Comparison of ENCODE assay signal across 20 cellular contexts in the genomic region with DNA sequence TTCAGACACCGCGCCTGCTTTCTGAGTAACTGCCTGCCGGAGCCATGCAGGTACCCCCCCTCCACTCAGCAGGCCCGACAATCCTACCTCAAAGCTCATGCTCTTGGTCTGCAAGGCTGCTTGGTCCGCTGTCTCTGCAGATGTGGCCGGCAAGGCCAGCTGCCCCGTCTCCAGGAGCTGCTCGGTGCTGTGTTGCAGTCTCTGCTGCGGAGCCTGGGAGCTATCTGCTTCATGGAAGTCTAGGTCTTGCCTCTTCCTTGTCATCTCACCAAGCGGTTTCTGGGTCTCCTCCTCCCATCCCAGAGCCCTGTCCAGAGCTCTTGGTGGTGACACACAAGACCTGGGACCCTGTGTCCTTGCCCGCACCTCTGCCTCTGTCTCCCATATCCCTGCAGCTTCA. TPM values are rescaled to one million over a fixed set of nuclear protein-coding genes. Genes with fewer than 3 reads are reported as not detected.
"Had no signal": no experiment of that assay in that cellular context is flagged by ENCODE, and none has a peak within 500 bp of the region (broad histone marks: within the 10 kb centered on the region; RNA-seq: fewer than 3 reads in every experiment).

No MANE protein-coding gene starts in this region.

- H3K9me3 ChIP-seq: ascending aorta, body of pancreas had no signal

- H3K27ac Mint-ChIP-seq: activated CD8-positive, alpha-beta T cell treated with anti-CD3 and anti-CD28 coated beads, Interleukin-2, amount 10 ng/mL, durations not matched to agents 7 days and 5 days; activated naive CD4-positive, alpha-beta T cell treated with anti-CD3 and anti-CD28 coated beads, Interleukin-2, amount 50 U/mL, for 72 hours; activated naive CD8-positive, alpha-beta T cell treated with anti-CD3 and anti-CD28 coated beads, Interleukin-2, amount 50 U/mL, for 24 hours; activated T-cell treated with anti-CD3 and anti-CD28 coated beads, Interleukin-2, amount 50 U/mL, for 24 hours; T-helper 1 cell treated with Interleukin-12 subunit alpha and Interleukin-12 subunit beta and Interleukin-4 antibody, amounts not matched to agents 30 μg/mL and 1 μg/mL, for 36 hours had no signal

- ATAC-seq: activated CD4-positive, CD25-positive, alpha-beta regulatory T cell treated with anti-CD3 and anti-CD28 coated beads, Interleukin-2, amount 50 U/mL, for 24 hours; activated CD8-positive, alpha-beta T cell treated with anti-CD3 and anti-CD28 coated beads, Interleukin-2, amount 10 ng/mL, durations not matched to agents 7 days and 5 days; activated naive CD4-positive, alpha-beta T cell treated with anti-CD3 and anti-CD28 coated beads, Interleukin-2, amount 50 U/mL, for 72 hours; activated naive CD8-positive, alpha-beta T cell treated with anti-CD3 and anti-CD28 coated beads, Interleukin-2, amount 50 U/mL, for 24 hours; body of pancreas had no signal

- H3K36me3 ChIP-seq: ascending aorta had no signal

- DNase-seq: activated CD4-positive, alpha-beta T cell treated with anti-CD3 and anti-CD28 coated beads for 4 hours; activated CD8-positive, alpha-beta memory T cell treated with anti-CD3 and anti-CD28 coated beads, Interleukin-2, amount 50 U/mL, for 48 hours; activated CD8-positive, alpha-beta T cell treated with anti-CD3 and anti-CD28 coated beads, Interleukin-2, amount 10 ng/mL, durations not matched to agents 7 days and 5 days; activated effector memory CD4-positive, alpha-beta T cell treated with anti-CD3 and anti-CD28 coated beads, Interleukin-2, amount 50 U/mL, for 16 hours; activated naive CD4-positive, alpha-beta T cell treated with Interleukin-2 at 50 U/mL for 16 hours; activated naive CD8-positive, alpha-beta T cell treated with anti-CD3 and anti-CD28 coated beads, Interleukin-2, amount 50 U/mL, for 24 hours; activated T-cell treated with anti-CD3 and anti-CD28 coated beads, Interleukin-2, amount 50 U/mL, for 24 hours; amniotic stem cell; body of pancreas; MM.1S; NCI-H1105; NCI-H1694 treated with DMSO at 0.1 percent for 48 hours; NCI-H2029 treated with DMSO at 0.1 percent for 48 hours; PC-3; SHP77 treated with DMSO at 0.1 percent for 48 hours had no signal

- H3K27me3 Mint-ChIP-seq: activated T-cell treated with anti-CD3 and anti-CD28 coated beads, Interleukin-2, amount 50 U/mL, for 24 hours had no signal

- H3K27me3 ChIP-seq: ascending aorta, body of pancreas had no signal

- H3K9me3 Mint-ChIP-seq: activated naive CD4-positive, alpha-beta T cell treated with anti-CD3 and anti-CD28 coated beads, Interleukin-2, amount 50 U/mL, for 72 hours; activated naive CD8-positive, alpha-beta T cell treated with anti-CD3 and anti-CD28 coated beads, Interleukin-2, amount 50 U/mL, for 24 hours; activated T-cell treated with anti-CD3 and anti-CD28 coated beads, Interleukin-2, amount 50 U/mL, for 24 hours; central memory CD8-positive, alpha-beta T cell; T-helper 1 cell treated with Interleukin-12 subunit alpha and Interleukin-12 subunit beta and Interleukin-4 antibody, amounts not matched to agents 30 μg/mL and 1 μg/mL, for 36 hours had no signal

- H3K4me3 Mint-ChIP-seq: activated CD8-positive, alpha-beta T cell treated with anti-CD3 and anti-CD28 coated beads, Interleukin-2, amount 10 ng/mL, durations not matched to agents 7 days and 5 days; activated naive CD8-positive, alpha-beta T cell treated with anti-CD3 and anti-CD28 coated beads, Interleukin-2, amount 50 U/mL, for 24 hours; activated T-cell treated with anti-CD3 and anti-CD28 coated beads, Interleukin-2, amount 50 U/mL, for 24 hours; central memory CD8-positive, alpha-beta T cell; T-helper 1 cell treated with Interleukin-12 subunit alpha and Interleukin-12 subunit beta and Interleukin-4 antibody, amounts not matched to agents 30 μg/mL and 1 μg/mL, for 36 hours had no signal

- H3K36me3 Mint-ChIP-seq: activated naive CD4-positive, alpha-beta T cell treated with anti-CD3 and anti-CD28 coated beads, Interleukin-2, amount 50 U/mL, for 72 hours had no signal

- H3K4me1 ChIP-seq: ascending aorta had no signal

- H3K27ac ChIP-seq: ascending aorta, body of pancreas had no signal

- H3K4me3 ChIP-seq: ascending aorta, body of pancreas had no signal

RNA-seq across cellular contexts. Expression of gene TRIM67, which starts 55.2 kb away (rescaled TPM):
- total RNA-seq: activated CD8-positive, alpha-beta T cell treated with anti-CD3 and anti-CD28 coated beads, Interleukin-2, amount 10 ng/mL, durations not matched to agents 7 days and 5 days; ascending aorta; PC-3 had no signal
